11 cellular contexts compared by ENCODE assay signal in the genomic region with DNA sequence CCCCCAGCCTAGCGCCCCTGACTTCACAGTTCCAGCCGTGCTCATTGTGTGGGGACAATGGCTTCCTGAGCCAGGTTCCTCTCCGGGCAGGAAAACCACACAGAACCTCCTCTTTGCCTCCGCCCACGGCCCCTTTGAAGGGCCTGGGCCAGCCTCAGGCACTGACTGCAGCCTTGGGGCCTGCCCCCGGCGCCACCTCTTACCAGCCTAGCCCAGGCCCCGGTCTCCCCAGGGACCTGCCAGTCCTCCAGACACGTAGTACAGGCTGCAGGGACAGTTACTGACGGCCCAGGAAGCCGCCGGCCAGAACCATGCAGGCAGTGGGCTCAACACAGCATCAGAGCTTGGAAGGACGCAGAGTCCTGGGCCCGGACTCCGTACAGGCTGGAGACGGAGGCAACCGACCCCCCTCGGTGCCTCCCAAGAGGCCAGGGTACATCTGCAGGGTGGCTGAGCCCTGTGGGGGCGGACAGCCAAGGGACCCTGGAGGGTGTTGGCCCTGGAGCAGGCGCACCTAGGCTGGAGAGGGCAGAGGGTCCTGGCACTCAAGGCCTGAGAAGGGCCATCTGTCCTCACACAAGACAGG. TPM values are rescaled to one million over a fixed set of nuclear protein-coding genes. Genes with fewer than 3 reads are reported as not detected.
DNase-seq lines count a peak whose midpoint lies in the region; ATAC-seq and TF ChIP-seq lines count a peak whose summit lies in the region.
"Had no signal": no experiment of that assay in that cellular context is flagged by ENCODE, and none has a peak within 500 bp of the region (broad histone marks: within the 10 kb centered on the region; RNA-seq: fewer than 3 reads in every experiment).

No MANE protein-coding gene starts in this region.

- POLR2A ChIA-PET in activated naive CD8-positive, alpha-beta T cell treated with anti-CD3 and anti-CD28 coated beads, Interleukin-2, amount 10 ng/mL, durations not matched to agents 7 days and 5 days (lab: Charles Lee), result interaction anchor here (1.4 to 1.6 kb wide), 2 partner anchors 46 to 99 kb away, joined by 5 read pairs; partner anchors contain the start of genes BRF1 and BTBD6

- BruUV-seq in Calu3 (replicated peaks; lab: Mats Ljungman, UMichigan), result no TSS peak

- H3K9me3 Mint-ChIP-seq in activated naive CD8-positive, alpha-beta T cell treated with anti-CD3 and anti-CD28 coated beads, Interleukin-2, amount 10 ng/mL, durations not matched to agents 7 days and 5 days, result no peaks in the 10 kb centered on the region
- H3K9me3 Mint-ChIP-seq in Calu3 (ENCODE audit: low read depth, unreplicated experiment), result no peaks in the 10 kb centered on the region

- no peak for TF ChIP-seq POLR2A in upper lobe of left lung (IDR thresholded peaks at IDR 0.05)

- H3K27me3 ChIP-seq in upper lobe of left lung, result peaks cover 0 to 21% (median 5%) of the 10 kb centered on the region in 4 donors

- H3K27ac ChIP-seq in upper lobe of left lung, result peak overlapping the region in 3 of 4 donors; percentile 42 to 67 (median 64)
- H3K27ac ChIP-seq: vagina had no signal

- peaks cover 18% of the 10 kb centered on the region for H3K4me1 Mint-ChIP-seq in activated naive CD8-positive, alpha-beta T cell treated with anti-CD3 and anti-CD28 coated beads, Interleukin-2, amount 10 ng/mL, durations not matched to agents 7 days and 5 days
- peaks cover 15% of the 10 kb centered on the region for H3K4me1 Mint-ChIP-seq in Calu3 (ENCODE audit: low read depth, unreplicated experiment)

- H3K36me3 ChIP-seq in upper lobe of left lung, result no peaks in the 10 kb centered on the region
- H3K36me3 ChIP-seq: vagina had no signal

- WGBS in upper lobe of left lung, 2 donors, result 24 to 82% methylated on average over 2 to 8 of the region's 20 CpGs

- peak overlapping the region; percentile 61 for H3K4me3 Mint-ChIP-seq in activated naive CD8-positive, alpha-beta T cell treated with anti-CD3 and anti-CD28 coated beads, Interleukin-2, amount 10 ng/mL, durations not matched to agents 7 days and 5 days
- no peak overlapping the region for H3K4me3 Mint-ChIP-seq in Calu3 (ENCODE audit: low read depth, unreplicated experiment)

- H3K27ac Mint-ChIP-seq in activated naive CD8-positive, alpha-beta T cell treated with anti-CD3 and anti-CD28 coated beads, Interleukin-2, amount 10 ng/mL, durations not matched to agents 7 days and 5 days, result peak overlapping the region; percentile 84
- H3K27ac Mint-ChIP-seq in Calu3 (ENCODE audit: unreplicated experiment), result no peak overlapping the region

- H3K4me3 ChIP-seq in upper lobe of left lung, result no peak overlapping the region
- H3K4me3 ChIP-seq: vagina had no signal

- TF ChIP-seq EP300 in upper lobe of left lung (IDR thresholded peaks at IDR 0.05), result no peak

- peaks cover 15% of the 10 kb centered on the region for H3K27me3 Mint-ChIP-seq in activated naive CD8-positive, alpha-beta T cell treated with anti-CD3 and anti-CD28 coated beads, Interleukin-2, amount 10 ng/mL, durations not matched to agents 7 days and 5 days
- peaks cover 34% of the 10 kb centered on the region for H3K27me3 Mint-ChIP-seq in Calu3 (ENCODE audit: unreplicated experiment)

- ATAC-seq in activated naive CD8-positive, alpha-beta T cell treated with anti-CD3 and anti-CD28 coated beads, Interleukin-2, amount 10 ng/mL, durations not matched to agents 7 days and 5 days (ENCODE audit: low read depth), result peak; percentile 76
- ATAC-seq in upper lobe of left lung (ENCODE audit: low FRiP score in 2 of 2), result peak in 1 of 2 donors; percentile 5

- H3K9me3 ChIP-seq in upper lobe of left lung, result no peaks in the 10 kb centered on the region
- H3K9me3 ChIP-seq: vagina had no signal

- intact Hi-C loops in Calu3 (cut with micrococcal nuclease; ENCODE audit: unreplicated experiment), result no loop called here

- H3K4me1 ChIP-seq in upper lobe of left lung, result peaks cover 56 to 84% (median 79%) of the 10 kb centered on the region in 4 donors

- H3K36me3 Mint-ChIP-seq in activated naive CD8-positive, alpha-beta T cell treated with anti-CD3 and anti-CD28 coated beads, Interleukin-2, amount 10 ng/mL, durations not matched to agents 7 days and 5 days, result no peaks in the 10 kb centered on the region
- peaks cover 9% of the 10 kb centered on the region for H3K36me3 Mint-ChIP-seq in Calu3 (ENCODE audit: insufficient read depth, unreplicated experiment)

- DNase-seq in stimulated activated CD4-positive, alpha-beta T cell treated with anti-CD3 and anti-CD28 coated beads, Interleukin-15, amount 100 ng/mL, for 24 hours, result peak; percentile 67
- DNase-seq in stimulated activated CD4-positive, alpha-beta T cell treated with anti-CD3 and anti-CD28 coated beads, Interleukin-4, amount 100 ng/mL, for 4 hours, result no peak
- DNase-seq in NOMO-1 treated with dmso at 0.1 percent for 144 hours (lab: John Stamatoyannopoulos, UW; ENCODE audit: unreplicated experiment) (peak; percentile 71), upper lobe of left lung (peak; percentile 38 to 80), pons (ENCODE audit: low spot score) (no peak), Calu3 (no peak), ureter (ENCODE audit: low spot score) (no peak)
- peak; percentile 70 for DNase-seq in activated naive CD8-positive, alpha-beta T cell treated with anti-CD3 and anti-CD28 coated beads, Interleukin-2, amount 10 ng/mL, durations not matched to agents 7 days and 5 days
- DNase-seq: hippocampal formation; stimulated activated CD4-positive, alpha-beta T cell treated with anti-CD3 and anti-CD28 coated beads, Interleukin-2, amount 100 ng/mL, for 48 hours had no signal

- TF ChIP-seq CTCF in upper lobe of left lung (IDR thresholded peaks at IDR 0.05), result no peak
- TF ChIP-seq CTCF in Calu3 (IDR thresholded peaks at IDR 0.05; ENCODE audit: unreplicated experiment), result no peak

- CTCF ChIA-PET in Calu3 (lab: Charles Lee), result interaction anchor here (0.6 to 2.0 kb wide), 4 partner anchors 68 to 289 kb away, joined by 3 to 6 read pairs (median 4); partner anchors contain the start of gene TEDC1

RNA-seq across cellular contexts. Expression of gene NUDT14, which starts 20.9 kb away (rescaled TPM):
- 10 to 100 TPM; 23.3 to 28.0 TPM for total RNA-seq in activated naive CD8-positive, alpha-beta T cell treated with anti-CD3 and anti-CD28 coated beads, Interleukin-2, amount 10 ng/mL, durations not matched to agents 7 days and 5 days
- total RNA-seq in upper lobe of left lung (10 to 100 TPM; 17.9 to 87.5 (median 54.9) TPM), Calu3 (2022) (38.0 TPM in 2 replicates), ureter (42.4 TPM)

RNA-seq across cellular contexts. Expression of gene JAG2, which starts 33.4 kb away (rescaled TPM):
- total RNA-seq in activated naive CD8-positive, alpha-beta T cell treated with anti-CD3 and anti-CD28 coated beads, Interleukin-2, amount 10 ng/mL, durations not matched to agents 7 days and 5 days, result 1 to 10 TPM; 1.8 to 3.2 TPM
- total RNA-seq in upper lobe of left lung (10 to 100 TPM; 14.9 to 43.4 (median 23.8) TPM), Calu3 (2022) (13.8 and 17.6 TPM in 2 replicates), ureter (42.2 TPM)

RNA-seq across cellular contexts. Expression of gene BTBD6, which starts 46.3 kb away (rescaled TPM):
- total RNA-seq in activated naive CD8-positive, alpha-beta T cell treated with anti-CD3 and anti-CD28 coated beads, Interleukin-2, amount 10 ng/mL, durations not matched to agents 7 days and 5 days, result 10 to 100 TPM; 49.6 to 51.3 TPM
- total RNA-seq in upper lobe of left lung, result 10 to 100 TPM; 36.4 to 71.7 (median 49.8) TPM
- 29.7 and 30.1 TPM in 2 replicates for total RNA-seq in Calu3 (2022)
- total RNA-seq in ureter, result 36.3 TPM

Comparison
In these comparisons a context has a peak if more than half of its experiments do, and no peak if none do; other contexts are left out.
1. DNase-seq: peak in stimulated activated CD4-positive, alpha-beta T cell treated with anti-CD3 and anti-CD28 coated beads, Interleukin-15, amount 100 ng/mL, for 24 hours (single experiment), NOMO-1 treated with dmso at 0.1 percent for 144 hours (single experiment), activated naive CD8-positive, alpha-beta T cell treated with anti-CD3 and anti-CD28 coated beads, Interleukin-2, amount 10 ng/mL, durations not matched to agents 7 days and 5 days (single experiment) and upper lobe of left lung (2 of 2); none in stimulated activated CD4-positive, alpha-beta T cell treated with anti-CD3 and anti-CD28 coated beads, Interleukin-4, amount 100 ng/mL, for 4 hours (0 of 2), pons (single experiment), Calu3 (single experiment) and ureter (single experiment).